8 cellular contexts compared by ENCODE assay signal in the genomic region with DNA sequence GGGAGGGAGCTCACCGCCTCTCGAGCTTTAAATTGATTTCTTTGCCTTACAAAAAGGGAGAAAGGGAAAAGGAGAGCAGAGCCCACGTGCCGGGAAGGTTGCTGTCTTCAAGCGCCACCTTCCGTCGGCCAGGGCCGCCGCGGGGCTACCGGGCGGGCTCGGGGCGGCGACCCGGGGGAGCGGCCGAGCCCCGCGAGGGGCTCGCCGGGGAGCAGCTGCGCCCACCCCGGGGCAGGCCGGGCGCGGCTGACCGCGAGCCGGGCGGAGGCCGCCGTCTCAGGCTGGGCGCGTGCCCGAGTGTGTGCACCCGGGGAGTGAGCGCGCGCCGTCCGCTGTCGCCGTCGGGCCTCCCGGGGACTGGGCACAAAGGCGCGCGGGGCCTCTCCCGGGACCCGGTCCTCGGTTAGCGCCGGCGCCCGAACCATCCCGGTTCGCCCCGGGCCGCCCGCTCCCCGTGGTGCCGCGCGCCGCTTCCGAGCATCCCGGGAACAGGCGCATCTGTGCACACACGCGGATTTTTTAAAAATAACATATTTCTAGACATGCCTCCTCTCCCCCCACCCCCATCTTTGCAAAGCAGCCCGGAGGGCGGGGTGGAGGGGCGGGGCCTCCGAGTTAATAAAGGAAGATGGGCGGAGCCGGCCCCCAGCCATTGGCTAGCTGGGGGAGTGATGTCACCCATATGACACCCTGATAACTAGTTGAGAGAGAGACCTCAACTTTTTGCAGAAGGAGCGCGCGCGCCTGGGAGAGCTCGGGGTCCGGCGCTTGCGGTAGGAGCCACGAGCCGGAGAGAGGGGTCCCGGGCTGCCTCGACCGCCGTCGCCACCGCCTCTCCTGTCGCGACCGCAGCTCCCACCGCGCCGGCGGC. TPM values are rescaled to one million over a fixed set of nuclear protein-coding genes. Genes with fewer than 3 reads are reported as not detected.
DNase-seq lines count a peak whose midpoint lies in the region; ATAC-seq and TF ChIP-seq lines count a peak whose summit lies in the region.

A gene (plus strand): TSS at position 726 of the 871 bp plus-strand sequence. CDS start 338 bp downstream, outside the sequence.

- intact Hi-C loops in left lung (cut with DNase I) = no loop called here

- DNase-seq in NCI-H1930 (lab: John Stamatoyannopoulos, UW) (peak; percentile 83 to 93), cerebellum (ENCODE audit: low spot score) (peak; percentile 27), left lung (peak in 1 of 2 donors; percentile 76), middle frontal gyrus (ENCODE audit: extremely low spot score, low spot score) (no peak), omental fat pad (ENCODE audit: low spot score) (no peak)
- no peak for DNase-seq in effector memory CD4-positive, alpha-beta T cell

- TF ChIP-seq CTCF in C4-2B (conservative IDR thresholded peaks at IDR 0.05) (peak; percentile 77), left lung (IDR thresholded peaks at IDR 0.05) (no peak), omental fat pad (IDR thresholded peaks at IDR 0.05) (no peak)

- peak within 1 kb of the TSS; percentile 3 to 21 for H3K4me3 ChIP-seq in left lung
- H3K4me3 ChIP-seq in effector memory CD4-positive, alpha-beta T cell (ENCODE audit: insufficient read depth, low read depth, low read length, poor library complexity, severe bottlenecking) = no peak within 1 kb of the TSS

- peaks cover 76 to 94% of the 10 kb centered on the region in 2 donors for H3K27me3 ChIP-seq in left lung
- peaks cover 3% of the 10 kb centered on the region for H3K27me3 ChIP-seq in effector memory CD4-positive, alpha-beta T cell (replicated peaks; ENCODE audit: control insufficient read depth, insufficient read depth, low read length, poor library complexity, severe bottlenecking)

- H3K9me3 ChIP-seq in left lung = no peaks in the 10 kb centered on the region
- H3K9me3 ChIP-seq in effector memory CD4-positive, alpha-beta T cell (ENCODE audit: control insufficient read depth, low read length) = no peaks in the 10 kb centered on the region

- peaks cover 5 to 37% of the 10 kb centered on the region in 2 donors for H3K4me1 ChIP-seq in left lung
- H3K4me1 ChIP-seq in effector memory CD4-positive, alpha-beta T cell (ENCODE audit: control insufficient read depth, insufficient read depth, low read length, poor library complexity, severe bottlenecking) = no peaks in the 10 kb centered on the region

- ATAC-seq in left lung (peak; percentile 29), omental fat pad (ENCODE audit: low FRiP score) (no peak), HG03095 (IDR thresholded peaks at IDR 0.05; ENCODE audit: unreplicated experiment) (no peak)

- no peaks in the 10 kb centered on the region for H3K36me3 ChIP-seq in left lung
- no peaks in the 10 kb centered on the region for H3K36me3 ChIP-seq in effector memory CD4-positive, alpha-beta T cell (ENCODE audit: control insufficient read depth, insufficient read depth, low read length)

- H3K27ac ChIP-seq in C4-2B = peak within 1 kb of the TSS; percentile 53
- no peak within 1 kb of the TSS for H3K27ac ChIP-seq in left lung
- no peak within 1 kb of the TSS for H3K27ac ChIP-seq in effector memory CD4-positive, alpha-beta T cell (ENCODE audit: insufficient read depth, low read length, poor library complexity, severe bottlenecking)

RNA-seq across cellular contexts. Expression of the gene that starts here (rescaled TPM):
- total RNA-seq in cerebellum = 146 TPM
- total RNA-seq in left lung = under 1 TPM; 0.05 to 0.23 TPM
- total RNA-seq in omental fat pad = not detected

Comparison
In these comparisons a context has a peak if more than half of its experiments do, and no peak if none do; other contexts are left out.
1. RNA of the gene that starts here (total RNA-seq): 146 TPM in cerebellum (single experiment); 0.05 to 0.23 TPM in left lung and not detected in omental fat pad; every median in the first group is over 100 times any median in the second.
2. Peak in ATAC-seq and H3K4me3 ChIP-seq in left lung; RNA of the gene not detected or under 1 TPM.
3. DNase-seq: peak in NCI-H1930 (2 of 2) and cerebellum (single experiment); none in effector memory CD4-positive, alpha-beta T cell (0 of 3), middle frontal gyrus (single experiment) and omental fat pad (single experiment).